Comparison of ENCODE assay signal across 20 cellular contexts in genomic region chr1:70465911-70466310, GRCh38. TPM values are rescaled to one million over a fixed set of nuclear protein-coding genes. Genes with fewer than 3 reads are reported as not detected.
DNase-seq lines count a peak whose midpoint lies in the region; ATAC-seq and TF ChIP-seq lines count a peak whose summit lies in the region.
"Had no signal": no experiment of that assay in that cellular context is flagged by ENCODE, and none has a peak within 500 bp of the region (broad histone marks: within the 10 kb centered on the region; RNA-seq: fewer than 3 reads in every experiment).

No MANE protein-coding gene starts in this region.

- ATAC-seq in aorta (ENCODE audit: low FRiP score): no peak
- ATAC-seq: GM23338, HCT116 had no signal

- H3K27ac ChIP-seq in caudate nucleus (ENCODE audit: low read depth, low read length) (peak overlapping the region; percentile 28), testis (peak overlapping the region; percentile 32 to 68), aorta (ENCODE audit: low read depth in 1 of 2, low read length in 2 of 2) (no peak overlapping the region), brain microvascular endothelial cell (no peak overlapping the region)

- intact Hi-C loops in testis (cut with DNase I; ENCODE audit: low total_unique reads) (no loop called here), aorta (cut with DNase I) (no loop called here)

- H3K4me1 ChIP-seq in testis (peaks cover 27% of the 10 kb centered on the region), aorta (ENCODE audit: control insufficient read depth in 1 of 2, insufficient read depth in 2 of 2, low read length in 2 of 2) (no peaks in the 10 kb centered on the region)
- H3K4me1 ChIP-seq: BE2C, Caco-2 had no signal

- H3K27me3 ChIP-seq in testis (no peaks in the 10 kb centered on the region), aorta (ENCODE audit: control insufficient read depth in 1 of 2, insufficient read depth in 2 of 2, low read length in 1 of 2) (no peaks in the 10 kb centered on the region), brain microvascular endothelial cell (replicated peaks) (no peaks in the 10 kb centered on the region)
- H3K27me3 ChIP-seq: BE2C had no signal

- H3K36me3 ChIP-seq in testis (ENCODE audit: low read depth, missing control alignments) (no peaks in the 10 kb centered on the region), aorta (ENCODE audit: control insufficient read depth in 1 of 2, insufficient read depth in 2 of 2, low read length in 1 of 2) (no peaks in the 10 kb centered on the region), brain microvascular endothelial cell (replicated peaks) (no peaks in the 10 kb centered on the region)
- H3K36me3 ChIP-seq: BE2C had no signal

- no peak for TF ChIP-seq CTCF in testis (IDR thresholded peaks at IDR 0.05)
- no peak for TF ChIP-seq CTCF in brain microvascular endothelial cell (IDR thresholded peaks at IDR 0.05; ENCODE audit: low read depth, low read length, missing control alignments)

- H3K9me3 ChIP-seq in testis (no peaks in the 10 kb centered on the region), aorta (ENCODE audit: control insufficient read depth, low read length) (no peaks in the 10 kb centered on the region)
- H3K9me3 ChIP-seq: BE2C, Caco-2 had no signal

- DNase-seq in SK-MEL-5 (ENCODE audit: low read depth, low spot score): peak; percentile 81
- peak in 1 of 61 donors; percentile 26 for DNase-seq in caudate nucleus (lab: John Stamatoyannopoulos, UW)
- DNase-seq in foreskin melanocyte: peak; percentile 89
- no peak for DNase-seq in testis
- no peak for DNase-seq in aorta
- DNase-seq in brain microvascular endothelial cell: no peak
- DNase-seq in DMS53 treated with DMSO at 0.1 percent for 48 hours (lab: John Stamatoyannopoulos, UW; ENCODE audit: unreplicated experiment): no peak
- DNase-seq: ACHN; BE2C; C1 segment of cervical spinal cord; Caco-2; CD4-positive, CD25-positive, alpha-beta regulatory T cell; CD8-positive, alpha-beta memory T cell; DMS79; GDM1; H7; HFFc6; IMR-90 had no signal

- no peak overlapping the region for H3K4me3 ChIP-seq in testis
- H3K4me3 ChIP-seq in aorta (ENCODE audit: low read length in 2 of 2): no peak overlapping the region
- H3K4me3 ChIP-seq in brain microvascular endothelial cell (ENCODE audit: low read depth, low read length): no peak overlapping the region
- H3K4me3 ChIP-seq: GM23338 had no signal

- in situ Hi-C loops in SK-MEL-5 (cut with HindIII; ENCODE audit: low pct_unique_long_range_greater_than_20kb, low sequenced_read_pairs): no loop called here
- in situ Hi-C loops in brain microvascular endothelial cell (cut with HindIII; ENCODE audit: low pct_ligation_motif_present, low sequenced_read_pairs): no loop called here

- no peak for TF ChIP-seq POLR2A in testis (IDR thresholded peaks at IDR 0.05)

RNA-seq across cellular contexts. Expression of gene CTH, which starts 54.8 kb away (rescaled TPM):
- 9.5 and 10.6 TPM in 2 replicates for total RNA-seq in SK-MEL-5 (2014; rRNA removed; shearing (Covaris generic))
- 21.3 and 23.7 TPM in 2 replicates for polyA plus RNA-seq in SK-MEL-5 (2015; cell fraction: cytosol; rRNA removed)
- polyA plus RNA-seq in SK-MEL-5 (2015; cell fraction: nucleus; rRNA removed): 20.6 and 21.0 TPM in 2 replicates
- 10 to 100 TPM in 1 of 2 donors, 1 to 10 TPM in 1; 10.0 to 14.0 TPM for total RNA-seq in testis
- polyA plus RNA-seq in testis (ENCODE audit: insufficient read depth, low read depth, low replicate concordance): 8.9 TPM
- 1 to 10 TPM; 1.8 to 3.7 TPM for total RNA-seq in aorta
- 1 to 10 TPM; 2.0 to 4.3 TPM for polyA plus RNA-seq in aorta

Comparison
In these comparisons a context has a peak if more than half of its experiments do, and no peak if none do; other contexts are left out.
1. DNase-seq: peak in SK-MEL-5 (single experiment) and foreskin melanocyte (single experiment); none in testis (single experiment), aorta (0 of 2), brain microvascular endothelial cell (single experiment) and DMS53 treated with DMSO at 0.1 percent for 48 hours (single experiment).
2. H3K27ac ChIP-seq: peak in caudate nucleus (single experiment) and testis (2 of 2); none in aorta (0 of 2) and brain microvascular endothelial cell (single experiment).